2 cellular contexts compared by ENCODE assay signal in the genomic region with DNA sequence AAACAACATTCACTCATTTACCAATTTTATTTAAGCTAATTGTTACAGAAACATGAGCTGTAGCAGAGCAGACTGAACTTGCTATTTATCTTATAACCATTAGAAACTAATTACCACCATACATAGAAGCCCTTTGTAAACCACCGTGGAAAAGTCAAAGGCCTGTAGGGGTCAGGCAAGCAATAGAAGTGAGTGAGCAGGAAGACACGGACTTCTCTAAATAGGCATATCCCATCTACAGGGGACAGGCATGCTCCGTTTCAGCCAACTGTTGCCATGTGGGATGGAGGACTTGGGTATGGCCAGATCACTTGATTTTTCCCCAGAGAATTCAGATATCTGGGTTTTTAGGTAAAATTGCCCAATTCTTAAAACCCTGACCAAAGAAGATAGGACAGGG.
TF ChIP-seq lines count a peak whose summit lies in the region.

No MANE protein-coding gene starts in this region.

TF ChIP-seq in WTC11, 78 proteins besides CTCF, POLR2A, EP300 and RAD21 (continued from another document and continues in another):
- no peak for TF ChIP-seq ZNF396 (CRISPR knock-in tag; IDR thresholded peaks at IDR 0.05; ENCODE audit: borderline replicate concordance)
- no peak for TF ChIP-seq ZNF232 (CRISPR knock-in tag; IDR thresholded peaks at IDR 0.05)
- no peak for TF ChIP-seq MYBL2 (CRISPR knock-in tag; IDR thresholded peaks at IDR 0.05)
- TF ChIP-seq, protein P1, sequence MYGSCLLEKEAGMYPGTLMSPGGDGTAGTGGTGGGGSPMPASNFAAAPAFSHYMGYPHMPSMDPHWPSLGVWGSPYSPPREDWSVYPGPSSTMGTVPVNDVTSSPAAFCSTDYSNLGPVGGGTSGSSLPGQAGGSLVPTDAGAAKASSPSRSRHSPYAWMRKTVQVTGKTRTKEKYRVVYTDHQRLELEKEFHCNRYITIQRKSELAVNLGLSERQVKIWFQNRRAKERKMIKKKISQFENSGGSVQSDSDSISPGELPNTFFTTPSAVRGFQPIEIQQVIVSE (CRISPR knock-in tag; IDR thresholded peaks at IDR 0.05; ENCODE audit: borderline replicate concordance), result no peak
- TF ChIP-seq MXD4 (CRISPR knock-in tag; IDR thresholded peaks at IDR 0.05; ENCODE audit: borderline replicate concordance), result no peak
- TF ChIP-seq NFYB (CRISPR knock-in tag; conservative IDR thresholded peaks at IDR 0.05; ENCODE audit: low read depth), result no peak
- TF ChIP-seq, protein P2, sequence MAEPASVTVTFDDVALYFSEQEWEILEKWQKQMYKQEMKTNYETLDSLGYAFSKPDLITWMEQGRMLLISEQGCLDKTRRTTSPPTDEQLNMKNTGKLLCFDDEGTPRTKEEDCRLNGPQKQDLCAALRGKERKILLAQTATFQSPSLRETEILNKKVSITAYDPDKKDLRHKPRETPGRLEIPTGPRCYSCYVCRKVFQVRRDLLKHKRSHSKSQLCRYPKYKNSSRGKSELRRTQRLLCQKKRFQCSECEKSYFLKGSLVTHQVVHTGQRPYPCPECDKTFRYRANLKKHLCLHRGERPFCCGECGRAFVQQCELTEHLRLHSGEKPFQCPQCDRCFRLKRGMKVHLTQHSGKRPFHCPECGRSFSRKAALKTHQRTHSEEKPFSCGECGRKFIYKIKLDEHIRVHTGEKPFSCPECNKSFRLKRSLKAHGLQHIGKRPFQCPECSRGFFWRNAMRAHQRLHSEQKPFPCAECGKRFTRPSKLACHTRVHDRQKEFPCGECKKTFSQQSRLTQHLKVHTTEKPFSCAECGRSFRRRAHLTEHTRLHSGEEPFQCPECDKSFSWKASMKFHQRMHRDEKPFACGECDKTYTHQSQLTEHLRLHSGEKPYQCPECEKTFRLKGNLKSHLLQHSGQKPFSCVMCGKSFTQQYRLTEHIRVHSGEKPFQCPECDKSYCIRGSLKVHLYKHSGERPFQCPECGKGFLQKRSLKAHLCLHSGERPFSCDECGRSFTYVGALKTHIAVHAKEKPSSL (CRISPR knock-in tag; conservative IDR thresholded peaks at IDR 0.05), result no peak
- TF ChIP-seq, protein P3, sequence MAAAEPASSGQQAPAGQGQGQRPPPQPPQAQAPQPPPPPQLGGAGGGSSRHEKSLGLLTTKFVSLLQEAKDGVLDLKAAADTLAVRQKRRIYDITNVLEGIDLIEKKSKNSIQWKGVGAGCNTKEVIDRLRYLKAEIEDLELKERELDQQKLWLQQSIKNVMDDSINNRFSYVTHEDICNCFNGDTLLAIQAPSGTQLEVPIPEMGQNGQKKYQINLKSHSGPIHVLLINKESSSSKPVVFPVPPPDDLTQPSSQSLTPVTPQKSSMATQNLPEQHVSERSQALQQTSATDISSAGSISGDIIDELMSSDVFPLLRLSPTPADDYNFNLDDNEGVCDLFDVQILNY (CRISPR knock-in tag; IDR thresholded peaks at IDR 0.05), result no peak
- no peak for TF ChIP-seq ZBTB21 (CRISPR knock-in tag; IDR thresholded peaks at IDR 0.05; ENCODE audit: borderline replicate concordance)
- no peak for TF ChIP-seq KAT7 (CRISPR knock-in tag; IDR thresholded peaks at IDR 0.05; ENCODE audit: borderline replicate concordance)
- TF ChIP-seq NR1H2 (CRISPR knock-in tag; IDR thresholded peaks at IDR 0.05), result no peak
- TF ChIP-seq, protein P4, sequence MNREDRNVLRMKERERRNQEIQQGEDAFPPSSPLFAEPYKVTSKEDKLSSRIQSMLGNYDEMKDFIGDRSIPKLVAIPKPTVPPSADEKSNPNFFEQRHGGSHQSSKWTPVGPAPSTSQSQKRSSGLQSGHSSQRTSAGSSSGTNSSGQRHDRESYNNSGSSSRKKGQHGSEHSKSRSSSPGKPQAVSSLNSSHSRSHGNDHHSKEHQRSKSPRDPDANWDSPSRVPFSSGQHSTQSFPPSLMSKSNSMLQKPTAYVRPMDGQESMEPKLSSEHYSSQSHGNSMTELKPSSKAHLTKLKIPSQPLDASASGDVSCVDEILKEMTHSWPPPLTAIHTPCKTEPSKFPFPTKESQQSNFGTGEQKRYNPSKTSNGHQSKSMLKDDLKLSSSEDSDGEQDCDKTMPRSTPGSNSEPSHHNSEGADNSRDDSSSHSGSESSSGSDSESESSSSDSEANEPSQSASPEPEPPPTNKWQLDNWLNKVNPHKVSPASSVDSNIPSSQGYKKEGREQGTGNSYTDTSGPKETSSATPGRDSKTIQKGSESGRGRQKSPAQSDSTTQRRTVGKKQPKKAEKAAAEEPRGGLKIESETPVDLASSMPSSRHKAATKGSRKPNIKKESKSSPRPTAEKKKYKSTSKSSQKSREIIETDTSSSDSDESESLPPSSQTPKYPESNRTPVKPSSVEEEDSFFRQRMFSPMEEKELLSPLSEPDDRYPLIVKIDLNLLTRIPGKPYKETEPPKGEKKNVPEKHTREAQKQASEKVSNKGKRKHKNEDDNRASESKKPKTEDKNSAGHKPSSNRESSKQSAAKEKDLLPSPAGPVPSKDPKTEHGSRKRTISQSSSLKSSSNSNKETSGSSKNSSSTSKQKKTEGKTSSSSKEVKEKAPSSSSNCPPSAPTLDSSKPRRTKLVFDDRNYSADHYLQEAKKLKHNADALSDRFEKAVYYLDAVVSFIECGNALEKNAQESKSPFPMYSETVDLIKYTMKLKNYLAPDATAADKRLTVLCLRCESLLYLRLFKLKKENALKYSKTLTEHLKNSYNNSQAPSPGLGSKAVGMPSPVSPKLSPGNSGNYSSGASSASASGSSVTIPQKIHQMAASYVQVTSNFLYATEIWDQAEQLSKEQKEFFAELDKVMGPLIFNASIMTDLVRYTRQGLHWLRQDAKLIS (CRISPR knock-in tag; IDR thresholded peaks at IDR 0.05; ENCODE audit: borderline replicate concordance), result no peak
- TF ChIP-seq, protein P5, sequence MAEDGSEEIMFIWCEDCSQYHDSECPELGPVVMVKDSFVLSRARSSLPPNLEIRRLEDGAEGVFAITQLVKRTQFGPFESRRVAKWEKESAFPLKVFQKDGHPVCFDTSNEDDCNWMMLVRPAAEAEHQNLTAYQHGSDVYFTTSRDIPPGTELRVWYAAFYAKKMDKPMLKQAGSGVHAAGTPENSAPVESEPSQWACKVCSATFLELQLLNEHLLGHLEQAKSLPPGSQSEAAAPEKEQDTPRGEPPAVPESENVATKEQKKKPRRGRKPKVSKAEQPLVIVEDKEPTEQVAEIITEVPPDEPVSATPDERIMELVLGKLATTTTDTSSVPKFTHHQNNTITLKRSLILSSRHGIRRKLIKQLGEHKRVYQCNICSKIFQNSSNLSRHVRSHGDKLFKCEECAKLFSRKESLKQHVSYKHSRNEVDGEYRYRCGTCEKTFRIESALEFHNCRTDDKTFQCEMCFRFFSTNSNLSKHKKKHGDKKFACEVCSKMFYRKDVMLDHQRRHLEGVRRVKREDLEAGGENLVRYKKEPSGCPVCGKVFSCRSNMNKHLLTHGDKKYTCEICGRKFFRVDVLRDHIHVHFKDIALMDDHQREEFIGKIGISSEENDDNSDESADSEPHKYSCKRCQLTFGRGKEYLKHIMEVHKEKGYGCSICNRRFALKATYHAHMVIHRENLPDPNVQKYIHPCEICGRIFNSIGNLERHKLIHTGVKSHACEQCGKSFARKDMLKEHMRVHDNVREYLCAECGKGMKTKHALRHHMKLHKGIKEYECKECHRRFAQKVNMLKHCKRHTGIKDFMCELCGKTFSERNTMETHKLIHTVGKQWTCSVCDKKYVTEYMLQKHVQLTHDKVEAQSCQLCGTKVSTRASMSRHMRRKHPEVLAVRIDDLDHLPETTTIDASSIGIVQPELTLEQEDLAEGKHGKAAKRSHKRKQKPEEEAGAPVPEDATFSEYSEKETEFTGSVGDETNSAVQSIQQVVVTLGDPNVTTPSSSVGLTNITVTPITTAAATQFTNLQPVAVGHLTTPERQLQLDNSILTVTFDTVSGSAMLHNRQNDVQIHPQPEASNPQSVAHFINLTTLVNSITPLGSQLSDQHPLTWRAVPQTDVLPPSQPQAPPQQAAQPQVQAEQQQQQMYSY (CRISPR knock-in tag; IDR thresholded peaks at IDR 0.05), result no peak
- TF ChIP-seq SP1 (CRISPR knock-in tag; conservative IDR thresholded peaks at IDR 0.05), result no peak
- TF ChIP-seq ZNF263 (CRISPR knock-in tag; IDR thresholded peaks at IDR 0.05; ENCODE audit: low read depth), result no peak

TF ChIP-seq in HepG2, 621 proteins besides CTCF, POLR2A, EP300 and RAD21 (continued from another document):
- TF ChIP-seq, protein P6, sequence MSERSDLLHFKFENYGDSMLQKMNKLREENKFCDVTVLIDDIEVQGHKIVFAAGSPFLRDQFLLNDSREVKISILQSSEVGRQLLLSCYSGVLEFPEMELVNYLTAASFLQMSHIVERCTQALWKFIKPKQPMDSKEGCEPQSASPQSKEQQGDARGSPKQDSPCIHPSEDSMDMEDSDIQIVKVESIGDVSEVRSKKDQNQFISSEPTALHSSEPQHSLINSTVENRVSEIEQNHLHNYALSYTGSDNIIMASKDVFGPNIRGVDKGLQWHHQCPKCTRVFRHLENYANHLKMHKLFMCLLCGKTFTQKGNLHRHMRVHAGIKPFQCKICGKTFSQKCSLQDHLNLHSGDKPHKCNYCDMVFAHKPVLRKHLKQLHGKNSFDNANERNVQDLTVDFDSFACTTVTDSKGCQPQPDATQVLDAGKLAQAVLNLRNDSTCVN (CRISPR knock-in tag; IDR thresholded peaks at IDR 0.05; ENCODE audit: borderline replicate concordance), result no peak
- no peak for TF ChIP-seq ZNF563 (CRISPR knock-in tag; IDR thresholded peaks at IDR 0.05)
TF ChIP-seq in HepG2: peak in this region for 1.
